1 cellular context compared by ENCODE assay signal in the genomic region with DNA sequence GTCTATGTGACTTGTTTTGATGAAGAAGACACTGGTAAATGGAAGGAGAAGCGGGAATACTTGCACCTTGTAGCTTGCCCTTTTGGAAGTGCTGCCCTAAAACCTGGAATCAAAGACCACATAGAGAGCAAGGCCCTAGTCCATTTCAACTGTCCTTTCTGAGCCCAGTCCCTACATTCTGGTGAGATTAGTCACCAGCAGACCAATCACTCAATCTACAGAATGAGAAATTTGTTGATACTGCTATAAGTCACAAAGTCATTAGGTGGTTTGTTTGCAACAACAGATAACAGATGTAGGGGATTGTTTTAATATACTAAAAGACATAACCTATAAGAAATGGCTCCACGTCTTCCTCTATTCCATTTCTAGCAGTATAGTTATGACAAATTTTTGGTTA.
TF ChIP-seq lines count a peak whose summit lies in the region.

No MANE protein-coding gene starts in this region.

TF ChIP-seq in SK-N-SH, 30 proteins besides CTCF, POLR2A, EP300 and RAD21 (continued from another document):
- TF ChIP-seq, protein P1, sequence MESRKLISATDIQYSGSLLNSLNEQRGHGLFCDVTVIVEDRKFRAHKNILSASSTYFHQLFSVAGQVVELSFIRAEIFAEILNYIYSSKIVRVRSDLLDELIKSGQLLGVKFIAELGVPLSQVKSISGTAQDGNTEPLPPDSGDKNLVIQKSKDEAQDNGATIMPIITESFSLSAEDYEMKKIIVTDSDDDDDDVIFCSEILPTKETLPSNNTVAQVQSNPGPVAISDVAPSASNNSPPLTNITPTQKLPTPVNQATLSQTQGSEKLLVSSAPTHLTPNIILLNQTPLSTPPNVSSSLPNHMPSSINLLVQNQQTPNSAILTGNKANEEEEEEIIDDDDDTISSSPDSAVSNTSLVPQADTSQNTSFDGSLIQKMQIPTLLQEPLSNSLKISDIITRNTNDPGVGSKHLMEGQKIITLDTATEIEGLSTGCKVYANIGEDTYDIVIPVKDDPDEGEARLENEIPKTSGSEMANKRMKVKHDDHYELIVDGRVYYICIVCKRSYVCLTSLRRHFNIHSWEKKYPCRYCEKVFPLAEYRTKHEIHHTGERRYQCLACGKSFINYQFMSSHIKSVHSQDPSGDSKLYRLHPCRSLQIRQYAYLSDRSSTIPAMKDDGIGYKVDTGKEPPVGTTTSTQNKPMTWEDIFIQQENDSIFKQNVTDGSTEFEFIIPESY (IDR thresholded peaks at IDR 0.05; ENCODE audit: borderline replicate concordance, low read depth): no peak
- TF ChIP-seq NRF1 (IDR thresholded peaks at IDR 0.05; ENCODE audit: low read depth, low read length) (no peak), TCF12 (IDR thresholded peaks at IDR 0.05) (peak; percentile 30; the same call in 1 of the 2 replicates), TEAD4 (IDR thresholded peaks at IDR 0.05; ENCODE audit: borderline replicate concordance, insufficient read depth) (no peak), RXRA (IDR thresholded peaks at IDR 0.05; ENCODE audit: borderline replicate concordance, low read depth) (no peak), JUND (IDR thresholded peaks at IDR 0.05) (peak; percentile 35; the same call in 1 of the 2 replicates), NFIC (IDR thresholded peaks at IDR 0.05; ENCODE audit: borderline replicate concordance) (no peak), EZH2phosphoT487 (IDR thresholded peaks at IDR 0.05; ENCODE audit: borderline replicate concordance, low read depth) (no peak), SIN3A (IDR thresholded peaks at IDR 0.05; ENCODE audit: borderline replicate concordance, low read depth, low read length) (no peak), POLR2AphosphoS5 (IDR thresholded peaks at IDR 0.05; ENCODE audit: low read depth, low read length) (no peak), RCOR1 (IDR thresholded peaks at IDR 0.05; ENCODE audit: low read length) (no peak), GATA2 (CRISPR knock-in tag; IDR thresholded peaks at IDR 0.05) (no peak), SMC3 (IDR thresholded peaks at IDR 0.05; ENCODE audit: low read depth, low read length) (no peak), TAF1 (IDR thresholded peaks at IDR 0.05; ENCODE audit: borderline replicate concordance, low read depth, low read length) (no peak), GABPA (IDR thresholded peaks at IDR 0.05; ENCODE audit: low read depth) (no peak), FOSL2 (IDR thresholded peaks at IDR 0.05; ENCODE audit: borderline replicate concordance, low read depth) (peak; percentile 21; the same call in 1 of the 2 replicates), RFX5 (IDR thresholded peaks at IDR 0.05; ENCODE audit: low read length) (no peak), MXI1 (IDR thresholded peaks at IDR 0.05; ENCODE audit: low read depth, low read length) (no peak), MEF2A (IDR thresholded peaks at IDR 0.05; ENCODE audit: borderline replicate concordance, low read depth) (no peak), FOXJ3 (CRISPR knock-in tag; IDR thresholded peaks at IDR 0.05) (no peak)
- TF ChIP-seq, protein P2, sequence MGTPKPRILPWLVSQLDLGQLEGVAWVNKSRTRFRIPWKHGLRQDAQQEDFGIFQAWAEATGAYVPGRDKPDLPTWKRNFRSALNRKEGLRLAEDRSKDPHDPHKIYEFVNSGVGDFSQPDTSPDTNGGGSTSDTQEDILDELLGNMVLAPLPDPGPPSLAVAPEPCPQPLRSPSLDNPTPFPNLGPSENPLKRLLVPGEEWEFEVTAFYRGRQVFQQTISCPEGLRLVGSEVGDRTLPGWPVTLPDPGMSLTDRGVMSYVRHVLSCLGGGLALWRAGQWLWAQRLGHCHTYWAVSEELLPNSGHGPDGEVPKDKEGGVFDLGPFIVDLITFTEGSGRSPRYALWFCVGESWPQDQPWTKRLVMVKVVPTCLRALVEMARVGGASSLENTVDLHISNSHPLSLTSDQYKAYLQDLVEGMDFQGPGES (IDR thresholded peaks at IDR 0.05; ENCODE audit: low read depth, low read length): no peak
- TF ChIP-seq, protein P3, sequence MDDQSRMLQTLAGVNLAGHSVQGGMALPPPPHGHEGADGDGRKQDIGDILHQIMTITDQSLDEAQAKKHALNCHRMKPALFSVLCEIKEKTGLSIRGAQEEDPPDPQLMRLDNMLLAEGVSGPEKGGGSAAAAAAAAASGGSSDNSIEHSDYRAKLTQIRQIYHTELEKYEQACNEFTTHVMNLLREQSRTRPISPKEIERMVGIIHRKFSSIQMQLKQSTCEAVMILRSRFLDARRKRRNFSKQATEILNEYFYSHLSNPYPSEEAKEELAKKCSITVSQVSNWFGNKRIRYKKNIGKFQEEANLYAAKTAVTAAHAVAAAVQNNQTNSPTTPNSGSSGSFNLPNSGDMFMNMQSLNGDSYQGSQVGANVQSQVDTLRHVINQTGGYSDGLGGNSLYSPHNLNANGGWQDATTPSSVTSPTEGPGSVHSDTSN (IDR thresholded peaks at IDR 0.05): peak; percentile 58
- TF ChIP-seq, protein P4, sequence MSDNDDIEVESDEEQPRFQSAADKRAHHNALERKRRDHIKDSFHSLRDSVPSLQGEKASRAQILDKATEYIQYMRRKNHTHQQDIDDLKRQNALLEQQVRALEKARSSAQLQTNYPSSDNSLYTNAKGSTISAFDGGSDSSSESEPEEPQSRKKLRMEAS (IDR thresholded peaks at IDR 0.05; ENCODE audit: low read depth): no peak
- TF ChIP-seq, protein P5, sequence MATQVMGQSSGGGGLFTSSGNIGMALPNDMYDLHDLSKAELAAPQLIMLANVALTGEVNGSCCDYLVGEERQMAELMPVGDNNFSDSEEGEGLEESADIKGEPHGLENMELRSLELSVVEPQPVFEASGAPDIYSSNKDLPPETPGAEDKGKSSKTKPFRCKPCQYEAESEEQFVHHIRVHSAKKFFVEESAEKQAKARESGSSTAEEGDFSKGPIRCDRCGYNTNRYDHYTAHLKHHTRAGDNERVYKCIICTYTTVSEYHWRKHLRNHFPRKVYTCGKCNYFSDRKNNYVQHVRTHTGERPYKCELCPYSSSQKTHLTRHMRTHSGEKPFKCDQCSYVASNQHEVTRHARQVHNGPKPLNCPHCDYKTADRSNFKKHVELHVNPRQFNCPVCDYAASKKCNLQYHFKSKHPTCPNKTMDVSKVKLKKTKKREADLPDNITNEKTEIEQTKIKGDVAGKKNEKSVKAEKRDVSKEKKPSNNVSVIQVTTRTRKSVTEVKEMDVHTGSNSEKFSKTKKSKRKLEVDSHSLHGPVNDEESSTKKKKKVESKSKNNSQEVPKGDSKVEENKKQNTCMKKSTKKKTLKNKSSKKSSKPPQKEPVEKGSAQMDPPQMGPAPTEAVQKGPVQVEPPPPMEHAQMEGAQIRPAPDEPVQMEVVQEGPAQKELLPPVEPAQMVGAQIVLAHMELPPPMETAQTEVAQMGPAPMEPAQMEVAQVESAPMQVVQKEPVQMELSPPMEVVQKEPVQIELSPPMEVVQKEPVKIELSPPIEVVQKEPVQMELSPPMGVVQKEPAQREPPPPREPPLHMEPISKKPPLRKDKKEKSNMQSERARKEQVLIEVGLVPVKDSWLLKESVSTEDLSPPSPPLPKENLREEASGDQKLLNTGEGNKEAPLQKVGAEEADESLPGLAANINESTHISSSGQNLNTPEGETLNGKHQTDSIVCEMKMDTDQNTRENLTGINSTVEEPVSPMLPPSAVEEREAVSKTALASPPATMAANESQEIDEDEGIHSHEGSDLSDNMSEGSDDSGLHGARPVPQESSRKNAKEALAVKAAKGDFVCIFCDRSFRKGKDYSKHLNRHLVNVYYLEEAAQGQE (IDR thresholded peaks at IDR 0.05; ENCODE audit: low read depth, low read length): no peak
- TF ChIP-seq, protein P6, sequence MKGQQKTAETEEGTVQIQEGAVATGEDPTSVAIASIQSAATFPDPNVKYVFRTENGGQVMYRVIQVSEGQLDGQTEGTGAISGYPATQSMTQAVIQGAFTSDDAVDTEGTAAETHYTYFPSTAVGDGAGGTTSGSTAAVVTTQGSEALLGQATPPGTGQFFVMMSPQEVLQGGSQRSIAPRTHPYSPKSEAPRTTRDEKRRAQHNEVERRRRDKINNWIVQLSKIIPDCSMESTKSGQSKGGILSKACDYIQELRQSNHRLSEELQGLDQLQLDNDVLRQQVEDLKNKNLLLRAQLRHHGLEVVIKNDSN (IDR thresholded peaks at IDR 0.05; ENCODE audit: borderline replicate concordance, low read depth): no peak
